In genomic region chr2:202831241-202831997, GRCh38 we compare ENCODE assay signal across 8 cellular contexts. TPM values are rescaled to one million over a fixed set of nuclear protein-coding genes. Genes with fewer than 3 reads are reported as not detected.
DNase-seq lines count a peak whose midpoint lies in the region; FAIRE-seq and TF ChIP-seq lines count a peak whose summit lies in the region.

No MANE protein-coding gene starts in this region.

- H3K9me2 ChIP-seq in Karpas-422 (replicated peaks; ENCODE audit: insufficient read depth, low read length): no peaks in the 10 kb centered on the region

- no peaks in the 10 kb centered on the region for H4K20me1 ChIP-seq in Karpas-422 (ENCODE audit: insufficient read depth, low read depth, low read length)
- H4K20me1 ChIP-seq in astrocyte (ENCODE audit: insufficient read depth, low read length): no peaks in the 10 kb centered on the region

- no peak overlapping the region for H3K4me3 Mint-ChIP-seq in astrocyte (ENCODE audit: unreplicated experiment)

- peak overlapping the region; percentile 38; the same call in 1 of the 2 replicates for H3K9ac ChIP-seq in Karpas-422 (ENCODE audit: low read length)
- H3K9ac ChIP-seq in astrocyte (ENCODE audit: low read length): no peak overlapping the region

- H3K36me3 ChIP-seq in Karpas-422 (ENCODE audit: insufficient read depth, low read length): no peaks in the 10 kb centered on the region
- H3K36me3 ChIP-seq in astrocyte (ENCODE audit: insufficient read depth, low read length): no peaks in the 10 kb centered on the region

- H3K27me3 Mint-ChIP-seq in astrocyte (ENCODE audit: low read depth, unreplicated experiment): no peaks in the 10 kb centered on the region

- H3K27me3 ChIP-seq in Karpas-422 (ENCODE audit: low read length): no peaks in the 10 kb centered on the region
- H3K27me3 ChIP-seq in astrocyte (ENCODE audit: insufficient read depth, low read length): no peaks in the 10 kb centered on the region

- H3K27ac Mint-ChIP-seq in astrocyte (ENCODE audit: unreplicated experiment): no peak overlapping the region

- peak overlapping the region; percentile 71 for H3K4me2 ChIP-seq in Karpas-422 (ENCODE audit: low read depth, low read length, poor library complexity, severe bottlenecking)
- peak overlapping the region; percentile 43 for H3K4me2 ChIP-seq in astrocyte (ENCODE audit: low read length)

- peak in 5 of 6 experiments; percentile 1 to 52 (median 25) for DNase-seq in stimulated activated naive CD4-positive, alpha-beta T cell (lab: John Stamatoyannopoulos, UW)
- no peak for DNase-seq in stimulated activated naive CD4-positive, alpha-beta T cell treated with Interleukin-2 at 50 U/mL for 16 hours (lab: John Stamatoyannopoulos, UW)
- peak; percentile 93 for DNase-seq in Karpas-422
- DNase-seq in SHP77 (lab: John Stamatoyannopoulos, UW): peak; percentile 40 to 56
- peak; percentile 48 for DNase-seq in astrocyte (ENCODE audit: low read depth)
- DNase-seq in iPS-NIHi7 (ENCODE audit: extremely low spot score): peak; percentile 60
- DNase-seq in stimulated activated CD4-positive, alpha-beta T cell treated with anti-CD3 and anti-CD28 coated beads, Interleukin-4, amount 100 ng/mL, for 24 hours: peak; percentile 40
- DNase-seq in NCI-H187 treated with DMSO at 0.1 percent for 48 hours (lab: John Stamatoyannopoulos, UW): no peak

- H2AFZ ChIP-seq in Karpas-422 (ENCODE audit: low read length) (no peak overlapping the region), astrocyte (ENCODE audit: low read depth, low read length) (no peak overlapping the region)

- peaks cover 3% of the 10 kb centered on the region for H3K4me1 Mint-ChIP-seq in astrocyte (ENCODE audit: low read depth, unreplicated experiment)

- H3K4me1 ChIP-seq in Karpas-422 (ENCODE audit: low read length) (peaks cover 16% of the 10 kb centered on the region), astrocyte (ENCODE audit: insufficient read depth, low read length) (no peaks in the 10 kb centered on the region)

- no peaks in the 10 kb centered on the region for H3K36me3 Mint-ChIP-seq in astrocyte (ENCODE audit: low read depth, unreplicated experiment)

- H3K79me2 ChIP-seq in Karpas-422 (ENCODE audit: low read length): no peaks in the 10 kb centered on the region
- no peaks in the 10 kb centered on the region for H3K79me2 ChIP-seq in astrocyte (ENCODE audit: insufficient read depth, low read length)

- H3K9me3 ChIP-seq in Karpas-422 (ENCODE audit: low read length) (no peaks in the 10 kb centered on the region), astrocyte (ENCODE audit: insufficient read depth, low read depth, low read length) (no peaks in the 10 kb centered on the region)

- H3K9me3 Mint-ChIP-seq in astrocyte (ENCODE audit: unreplicated experiment): no peaks in the 10 kb centered on the region

- H3K4me3 ChIP-seq in Karpas-422 (ENCODE audit: low read length) (peak overlapping the region; percentile 43; the same call in 1 of the 2 replicates), astrocyte (ENCODE audit: insufficient read depth, low read depth, low read length) (no peak overlapping the region)

- H3K27ac ChIP-seq in Karpas-422 (ENCODE audit: low read length): no peak overlapping the region
- H3K27ac ChIP-seq in astrocyte (ENCODE audit: low read depth, low read length): no peak overlapping the region

- FAIRE-seq in astrocyte (lab: Jason Lieb, UNC): peak; percentile 89

- TF ChIP-seq CTCF in astrocyte (IDR thresholded peaks at IDR 0.05; ENCODE audit: insufficient read depth, low read depth, low read length): peak; percentile 72

RNA-seq across cellular contexts. Expression of gene ICA1L, which starts 40.1 kb away (rescaled TPM):
- 10.1 and 13.2 TPM in 2 replicates for total RNA-seq in Karpas-422 (2014; rRNA removed; shearing (Covaris generic); ENCODE audit: low replicate concordance)
- total RNA-seq in astrocyte: 2.7 and 4.9 TPM in 2 replicates

Comparison
In these comparisons a context has a peak if more than half of its experiments do, and no peak if none do; other contexts are left out.
1. DNase-seq: peak in stimulated activated naive CD4-positive, alpha-beta T cell (5 of 6), Karpas-422 (single experiment), SHP77 (2 of 2), astrocyte (single experiment), iPS-NIHi7 (single experiment) and stimulated activated CD4-positive, alpha-beta T cell treated with anti-CD3 and anti-CD28 coated beads, Interleukin-4, amount 100 ng/mL, for 24 hours (single experiment); none in stimulated activated naive CD4-positive, alpha-beta T cell treated with Interleukin-2 at 50 U/mL for 16 hours (single experiment) and NCI-H187 treated with DMSO at 0.1 percent for 48 hours (single experiment).